21 cellular contexts compared by ENCODE assay signal in genomic region chr5:115417076-115417475, GRCh38.
"Had no signal": no experiment of that assay in that cellular context is flagged by ENCODE, and none has a peak within 500 bp of the region (broad histone marks: within the 10 kb centered on the region; RNA-seq: fewer than 3 reads in every experiment).

No MANE protein-coding gene starts in this region.

- H3K36me3 ChIP-seq: gastroesophageal sphincter, left ventricle myocardium inferior, right atrium auricular region, spleen had no signal

- H3K4me1 Mint-ChIP-seq: activated CD4-positive, alpha-beta memory T cell treated with anti-CD3 and anti-CD28 coated beads, Interleukin-2, amount 10 ng/mL, durations not matched to agents 7 days and 5 days; central memory CD8-positive, alpha-beta T cell; natural killer cell; T-helper 17 cell had no signal

- H3K27me3 Mint-ChIP-seq: central memory CD8-positive, alpha-beta T cell had no signal

- H3K27ac ChIP-seq: body of pancreas, gastroesophageal sphincter, left ventricle myocardium inferior, right atrium auricular region, spleen had no signal

- H3K9me3 Mint-ChIP-seq: activated CD4-positive, alpha-beta memory T cell treated with anti-CD3 and anti-CD28 coated beads, Interleukin-2, amount 10 ng/mL, durations not matched to agents 7 days and 5 days; activated naive CD4-positive, alpha-beta T cell treated with anti-CD3 and anti-CD28 coated beads, Interleukin-2, amount 50 U/mL, for 24 hours; activated T-cell treated with anti-CD3 and anti-CD28 coated beads, Interleukin-2, amount 50 U/mL, for 4 hours; central memory CD8-positive, alpha-beta T cell; effector memory CD8-positive, alpha-beta T cell; memory B cell; stimulated activated effector memory CD8-positive, alpha-beta T cell treated with anti-CD3 and anti-CD28 coated beads, Interleukin-12 subunit alpha, Interleukin-12 subunit beta, amount 100 ng/mL, for 72 hours had no signal

- H3K9me3 ChIP-seq: body of pancreas, gastroesophageal sphincter, left ventricle myocardium inferior, right atrium auricular region, spleen had no signal

- H3K27ac Mint-ChIP-seq: activated CD4-positive, alpha-beta memory T cell treated with anti-CD3 and anti-CD28 coated beads, Interleukin-2, amount 10 ng/mL, durations not matched to agents 7 days and 5 days; activated naive CD4-positive, alpha-beta T cell treated with anti-CD3 and anti-CD28 coated beads, Interleukin-2, amount 50 U/mL, for 24 hours; effector memory CD8-positive, alpha-beta T cell; memory B cell; natural killer cell; stimulated activated effector memory CD8-positive, alpha-beta T cell treated with anti-CD3 and anti-CD28 coated beads, Interleukin-12 subunit alpha, Interleukin-12 subunit beta, amount 100 ng/mL, for 72 hours; T-helper 17 cell had no signal

- H3K36me3 Mint-ChIP-seq: activated naive CD4-positive, alpha-beta T cell treated with anti-CD3 and anti-CD28 coated beads, Interleukin-2, amount 50 U/mL, for 24 hours; memory B cell; natural killer cell; stimulated activated effector memory CD8-positive, alpha-beta T cell treated with anti-CD3 and anti-CD28 coated beads, Interleukin-12 subunit alpha, Interleukin-12 subunit beta, amount 100 ng/mL, for 72 hours had no signal

- H3K4me3 ChIP-seq: body of pancreas, gastroesophageal sphincter, left ventricle myocardium inferior, right atrium auricular region, spleen had no signal

- H3K4me1 ChIP-seq: spleen had no signal

- ATAC-seq: activated T-cell treated with anti-CD3 and anti-CD28 coated beads, Interleukin-2, amount 50 U/mL, for 4 hours; body of pancreas; effector memory CD8-positive, alpha-beta T cell; gastroesophageal sphincter; natural killer cell; stimulated activated effector memory CD8-positive, alpha-beta T cell treated with anti-CD3 and anti-CD28 coated beads, Interleukin-12 subunit alpha, Interleukin-12 subunit beta, amount 100 ng/mL, for 72 hours; T-helper 17 cell had no signal

- H3K4me3 Mint-ChIP-seq: activated CD4-positive, alpha-beta memory T cell treated with anti-CD3 and anti-CD28 coated beads, Interleukin-2, amount 10 ng/mL, durations not matched to agents 7 days and 5 days; activated naive CD4-positive, alpha-beta T cell treated with anti-CD3 and anti-CD28 coated beads, Interleukin-2, amount 50 U/mL, for 24 hours; activated T-cell treated with anti-CD3 and anti-CD28 coated beads, Interleukin-2, amount 50 U/mL, for 4 hours; central memory CD8-positive, alpha-beta T cell; effector memory CD8-positive, alpha-beta T cell; memory B cell; natural killer cell; stimulated activated effector memory CD8-positive, alpha-beta T cell treated with anti-CD3 and anti-CD28 coated beads, Interleukin-12 subunit alpha, Interleukin-12 subunit beta, amount 100 ng/mL, for 72 hours; T-helper 17 cell had no signal

- DNase-seq: activated CD4-positive, alpha-beta memory T cell treated with anti-CD3 and anti-CD28 coated beads, Interleukin-2, amount 10 ng/mL, durations not matched to agents 7 days and 5 days; activated CD4-positive, alpha-beta T cell treated with anti-CD3 and anti-CD28 coated beads for 4 hours; activated effector memory CD4-positive, alpha-beta T cell treated with anti-CD3 and anti-CD28 coated beads, Interleukin-2, amount 50 U/mL, for 16 hours; activated T-cell treated with anti-CD3 and anti-CD28 coated beads, Interleukin-2, amount 50 U/mL, for 4 hours; amniotic stem cell; body of pancreas; effector memory CD8-positive, alpha-beta T cell; kidney; left ventricle myocardium inferior; natural killer cell; SIG-M5; spleen; stimulated activated CD4-positive, alpha-beta T cell treated with anti-CD3 and anti-CD28 coated beads, Interleukin-2, amount 100 ng/mL, for 24 hours; T-helper 17 cell; trophoblast cell had no signal

- H3K27me3 ChIP-seq: body of pancreas, gastroesophageal sphincter, right atrium auricular region, spleen had no signal
